Comparison of ENCODE assay signal across 1 cellular context in the genomic region with DNA sequence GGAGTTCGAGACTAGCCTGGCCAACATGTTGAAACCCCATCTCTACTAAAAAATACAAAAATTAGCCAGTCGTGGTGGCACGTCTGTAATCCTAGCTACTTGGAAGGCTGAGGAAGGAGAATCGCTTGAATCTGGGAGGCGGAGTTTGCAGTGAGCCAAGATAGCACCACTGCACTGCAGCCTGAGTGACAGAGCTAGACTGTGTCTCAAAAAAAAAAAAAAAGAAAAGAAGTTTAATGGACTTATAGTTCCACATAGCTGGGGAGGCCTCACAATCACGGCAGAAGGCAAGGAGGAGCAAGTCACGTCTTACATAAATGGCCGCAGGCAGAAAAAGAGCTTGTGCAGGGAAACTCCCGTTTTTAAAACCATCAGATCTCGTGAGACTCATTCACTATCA.
TF ChIP-seq lines count a peak whose summit lies in the region.

No MANE protein-coding gene starts in this region.

TF ChIP-seq in HEK293T, 16 proteins besides CTCF, POLR2A, EP300 and RAD21:
- peak; percentile 14; the same call in 1 of the 2 replicates for TF ChIP-seq PKNOX1 (IDR thresholded peaks at IDR 0.05)
